ENCODE assay signal across 1 cellular context in the genomic region with DNA sequence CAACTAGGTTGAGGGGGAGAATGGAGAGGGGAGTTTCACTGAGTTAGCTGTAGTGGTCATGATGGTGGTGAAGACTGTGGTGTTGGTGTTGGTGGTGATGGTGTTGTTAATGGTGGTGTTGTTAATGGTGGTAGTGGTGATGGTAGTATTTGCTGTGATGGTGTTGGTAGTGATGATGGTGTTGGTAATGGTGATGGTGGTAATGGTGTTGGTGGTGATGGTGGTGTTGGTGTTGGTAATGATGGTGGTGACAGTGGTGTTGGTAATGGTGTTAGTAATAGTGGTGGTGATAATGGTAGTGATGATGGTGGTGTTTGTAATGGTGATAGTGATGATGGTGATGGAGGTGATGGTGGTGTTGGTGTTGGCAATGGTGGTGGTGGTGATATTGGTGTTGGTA.
A peak's percentile ranks its signal among the peaks of the same experiment; 100 is the strongest.
TF ChIP-seq lines count a peak whose summit lies in the region.

No MANE protein-coding gene starts in this region.

TF ChIP-seq in HEK293, 187 proteins besides CTCF, POLR2A, EP300 and RAD21 (continued from another document):
- TF ChIP-seq, protein P1, sequence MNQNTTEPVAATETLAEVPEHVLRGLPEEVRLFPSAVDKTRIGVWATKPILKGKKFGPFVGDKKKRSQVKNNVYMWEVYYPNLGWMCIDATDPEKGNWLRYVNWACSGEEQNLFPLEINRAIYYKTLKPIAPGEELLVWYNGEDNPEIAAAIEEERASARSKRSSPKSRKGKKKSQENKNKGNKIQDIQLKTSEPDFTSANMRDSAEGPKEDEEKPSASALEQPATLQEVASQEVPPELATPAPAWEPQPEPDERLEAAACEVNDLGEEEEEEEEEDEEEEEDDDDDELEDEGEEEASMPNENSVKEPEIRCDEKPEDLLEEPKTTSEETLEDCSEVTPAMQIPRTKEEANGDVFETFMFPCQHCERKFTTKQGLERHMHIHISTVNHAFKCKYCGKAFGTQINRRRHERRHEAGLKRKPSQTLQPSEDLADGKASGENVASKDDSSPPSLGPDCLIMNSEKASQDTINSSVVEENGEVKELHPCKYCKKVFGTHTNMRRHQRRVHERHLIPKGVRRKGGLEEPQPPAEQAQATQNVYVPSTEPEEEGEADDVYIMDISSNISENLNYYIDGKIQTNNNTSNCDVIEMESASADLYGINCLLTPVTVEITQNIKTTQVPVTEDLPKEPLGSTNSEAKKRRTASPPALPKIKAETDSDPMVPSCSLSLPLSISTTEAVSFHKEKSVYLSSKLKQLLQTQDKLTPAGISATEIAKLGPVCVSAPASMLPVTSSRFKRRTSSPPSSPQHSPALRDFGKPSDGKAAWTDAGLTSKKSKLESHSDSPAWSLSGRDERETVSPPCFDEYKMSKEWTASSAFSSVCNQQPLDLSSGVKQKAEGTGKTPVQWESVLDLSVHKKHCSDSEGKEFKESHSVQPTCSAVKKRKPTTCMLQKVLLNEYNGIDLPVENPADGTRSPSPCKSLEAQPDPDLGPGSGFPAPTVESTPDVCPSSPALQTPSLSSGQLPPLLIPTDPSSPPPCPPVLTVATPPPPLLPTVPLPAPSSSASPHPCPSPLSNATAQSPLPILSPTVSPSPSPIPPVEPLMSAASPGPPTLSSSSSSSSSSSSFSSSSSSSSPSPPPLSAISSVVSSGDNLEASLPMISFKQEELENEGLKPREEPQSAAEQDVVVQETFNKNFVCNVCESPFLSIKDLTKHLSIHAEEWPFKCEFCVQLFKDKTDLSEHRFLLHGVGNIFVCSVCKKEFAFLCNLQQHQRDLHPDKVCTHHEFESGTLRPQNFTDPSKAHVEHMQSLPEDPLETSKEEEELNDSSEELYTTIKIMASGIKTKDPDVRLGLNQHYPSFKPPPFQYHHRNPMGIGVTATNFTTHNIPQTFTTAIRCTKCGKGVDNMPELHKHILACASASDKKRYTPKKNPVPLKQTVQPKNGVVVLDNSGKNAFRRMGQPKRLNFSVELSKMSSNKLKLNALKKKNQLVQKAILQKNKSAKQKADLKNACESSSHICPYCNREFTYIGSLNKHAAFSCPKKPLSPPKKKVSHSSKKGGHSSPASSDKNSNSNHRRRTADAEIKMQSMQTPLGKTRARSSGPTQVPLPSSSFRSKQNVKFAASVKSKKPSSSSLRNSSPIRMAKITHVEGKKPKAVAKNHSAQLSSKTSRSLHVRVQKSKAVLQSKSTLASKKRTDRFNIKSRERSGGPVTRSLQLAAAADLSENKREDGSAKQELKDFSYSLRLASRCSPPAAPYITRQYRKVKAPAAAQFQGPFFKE (tag by site-specific recombination; IDR thresholded peaks at IDR 0.05; ENCODE audit: borderline replicate concordance): peak; percentile 73; the same call in 1 of the 2 replicates
- TF ChIP-seq ZNF155 (tag by site-specific recombination; IDR thresholded peaks at IDR 0.05) (no peak), ZNF169 (tag by site-specific recombination; IDR thresholded peaks at IDR 0.05) (peak; percentile 71; the same call in 1 of the 2 replicates), OVOL3 (tag by site-specific recombination; IDR thresholded peaks at IDR 0.05) (no peak), ZNF530 (tag by site-specific recombination; IDR thresholded peaks at IDR 0.05; ENCODE audit: low read depth) (no peak), ZNF23 (tag by site-specific recombination; IDR thresholded peaks at IDR 0.05; ENCODE audit: borderline replicate concordance) (peak; percentile 38; the same call in 1 of the 2 replicates), ZNF777 (tag by site-specific recombination; IDR thresholded peaks at IDR 0.05; ENCODE audit: borderline replicate concordance) (no peak), ZNF785 (tag by site-specific recombination; IDR thresholded peaks at IDR 0.05) (peak; percentile 51; the same call in 1 of the 2 replicates), ZNF624 (tag by site-specific recombination; IDR thresholded peaks at IDR 0.05) (no peak), MZF1 (tag by site-specific recombination; IDR thresholded peaks at IDR 0.05; ENCODE audit: borderline replicate concordance) (no peak), ZNF561 (tag by site-specific recombination; IDR thresholded peaks at IDR 0.05; ENCODE audit: borderline replicate concordance) (no peak), ZNF248 (tag by site-specific recombination; IDR thresholded peaks at IDR 0.05) (no peak), ZNF24 (tag by site-specific recombination; IDR thresholded peaks at IDR 0.05) (no peak), ZEB2 (tag by site-specific recombination; IDR thresholded peaks at IDR 0.05) (no peak), ZNF548 (tag by site-specific recombination; IDR thresholded peaks at IDR 0.05) (no peak), ZNF670 (tag by site-specific recombination; IDR thresholded peaks at IDR 0.05; ENCODE audit: low read depth) (peak; percentile 80; the same call in 1 of the 2 replicates), ZNF157 (tag by site-specific recombination; IDR thresholded peaks at IDR 0.05) (0 out of 2 replicates have a peak, but pooled peaks have one; percentile 33), HOXC10 (CRISPR knock-in tag; IDR thresholded peaks at IDR 0.05) (no peak), ZNF416 (tag by site-specific recombination; IDR thresholded peaks at IDR 0.05) (no peak), ZNF2 (tag by site-specific recombination; IDR thresholded peaks at IDR 0.05) (no peak), ZNF354C (tag by site-specific recombination; IDR thresholded peaks at IDR 0.05; ENCODE audit: borderline replicate concordance, low read depth) (no peak), ZNF473 (tag by site-specific recombination; IDR thresholded peaks at IDR 0.05) (0 out of 2 replicates have a peak, but pooled peaks have one; percentile 59), ZNF707 (tag by site-specific recombination; IDR thresholded peaks at IDR 0.05) (peak; percentile 54; the same call in 1 of the 2 replicates), OSR2 (tag by site-specific recombination; IDR thresholded peaks at IDR 0.05) (no peak)
- TF ChIP-seq, protein P2, sequence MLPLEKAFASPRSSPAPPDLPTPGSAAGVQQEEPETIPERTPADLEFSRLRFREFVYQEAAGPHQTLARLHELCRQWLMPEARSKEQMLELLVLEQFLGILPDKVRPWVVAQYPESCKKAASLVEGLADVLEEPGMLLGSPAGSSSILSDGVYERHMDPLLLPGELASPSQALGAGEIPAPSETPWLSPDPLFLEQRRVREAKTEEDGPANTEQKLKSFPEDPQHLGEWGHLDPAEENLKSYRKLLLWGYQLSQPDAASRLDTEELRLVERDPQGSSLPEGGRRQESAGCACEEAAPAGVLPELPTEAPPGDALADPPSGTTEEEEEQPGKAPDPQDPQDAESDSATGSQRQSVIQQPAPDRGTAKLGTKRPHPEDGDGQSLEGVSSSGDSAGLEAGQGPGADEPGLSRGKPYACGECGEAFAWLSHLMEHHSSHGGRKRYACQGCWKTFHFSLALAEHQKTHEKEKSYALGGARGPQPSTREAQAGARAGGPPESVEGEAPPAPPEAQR (tag by site-specific recombination; IDR thresholded peaks at IDR 0.05): peak; percentile 62; the same call in 1 of the 2 replicates
- TF ChIP-seq, protein P3, sequence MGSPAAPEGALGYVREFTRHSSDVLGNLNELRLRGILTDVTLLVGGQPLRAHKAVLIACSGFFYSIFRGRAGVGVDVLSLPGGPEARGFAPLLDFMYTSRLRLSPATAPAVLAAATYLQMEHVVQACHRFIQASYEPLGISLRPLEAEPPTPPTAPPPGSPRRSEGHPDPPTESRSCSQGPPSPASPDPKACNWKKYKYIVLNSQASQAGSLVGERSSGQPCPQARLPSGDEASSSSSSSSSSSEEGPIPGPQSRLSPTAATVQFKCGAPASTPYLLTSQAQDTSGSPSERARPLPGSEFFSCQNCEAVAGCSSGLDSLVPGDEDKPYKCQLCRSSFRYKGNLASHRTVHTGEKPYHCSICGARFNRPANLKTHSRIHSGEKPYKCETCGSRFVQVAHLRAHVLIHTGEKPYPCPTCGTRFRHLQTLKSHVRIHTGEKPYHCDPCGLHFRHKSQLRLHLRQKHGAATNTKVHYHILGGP (tag by site-specific recombination; IDR thresholded peaks at IDR 0.05): no peak
- TF ChIP-seq, protein P4, sequence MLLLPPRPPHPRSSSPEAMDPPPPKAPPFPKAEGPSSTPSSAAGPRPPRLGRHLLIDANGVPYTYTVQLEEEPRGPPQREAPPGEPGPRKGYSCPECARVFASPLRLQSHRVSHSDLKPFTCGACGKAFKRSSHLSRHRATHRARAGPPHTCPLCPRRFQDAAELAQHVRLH (tag by site-specific recombination; IDR thresholded peaks at IDR 0.05): 0 out of 2 replicates have a peak, but pooled peaks have one; percentile 44
- TF ChIP-seq, protein P5, sequence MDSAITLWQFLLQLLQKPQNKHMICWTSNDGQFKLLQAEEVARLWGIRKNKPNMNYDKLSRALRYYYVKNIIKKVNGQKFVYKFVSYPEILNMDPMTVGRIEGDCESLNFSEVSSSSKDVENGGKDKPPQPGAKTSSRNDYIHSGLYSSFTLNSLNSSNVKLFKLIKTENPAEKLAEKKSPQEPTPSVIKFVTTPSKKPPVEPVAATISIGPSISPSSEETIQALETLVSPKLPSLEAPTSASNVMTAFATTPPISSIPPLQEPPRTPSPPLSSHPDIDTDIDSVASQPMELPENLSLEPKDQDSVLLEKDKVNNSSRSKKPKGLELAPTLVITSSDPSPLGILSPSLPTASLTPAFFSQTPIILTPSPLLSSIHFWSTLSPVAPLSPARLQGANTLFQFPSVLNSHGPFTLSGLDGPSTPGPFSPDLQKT (IDR thresholded peaks at IDR 0.05; ENCODE audit: borderline replicate concordance, low read depth, low read length): no peak
- TF ChIP-seq, protein P6, sequence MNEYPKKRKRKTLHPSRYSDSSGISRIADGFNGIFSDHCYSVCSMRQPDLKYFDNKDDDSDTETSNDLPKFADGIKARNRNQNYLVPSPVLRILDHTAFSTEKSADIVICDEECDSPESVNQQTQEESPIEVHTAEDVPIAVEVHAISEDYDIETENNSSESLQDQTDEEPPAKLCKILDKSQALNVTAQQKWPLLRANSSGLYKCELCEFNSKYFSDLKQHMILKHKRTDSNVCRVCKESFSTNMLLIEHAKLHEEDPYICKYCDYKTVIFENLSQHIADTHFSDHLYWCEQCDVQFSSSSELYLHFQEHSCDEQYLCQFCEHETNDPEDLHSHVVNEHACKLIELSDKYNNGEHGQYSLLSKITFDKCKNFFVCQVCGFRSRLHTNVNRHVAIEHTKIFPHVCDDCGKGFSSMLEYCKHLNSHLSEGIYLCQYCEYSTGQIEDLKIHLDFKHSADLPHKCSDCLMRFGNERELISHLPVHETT (tag by site-specific recombination; IDR thresholded peaks at IDR 0.05): no peak
TF ChIP-seq in HEK293: peak in this region for 13.
